Comparison of ENCODE assay signal across 17 cellular contexts in genomic region chr15:94792166-94792565, GRCh38.
DNase-seq lines count a peak whose midpoint lies in the region; ATAC-seq, FAIRE-seq and TF ChIP-seq lines count a peak whose summit lies in the region.
"Had no signal": no experiment of that assay in that cellular context is flagged by ENCODE, and none has a peak within 500 bp of the region (broad histone marks: within the 10 kb centered on the region; RNA-seq: fewer than 3 reads in every experiment).

No MANE protein-coding gene starts in this region.

- ATAC-seq in HG02884 (IDR thresholded peaks at IDR 0.05; ENCODE audit: unreplicated experiment), result no peak
- ATAC-seq: HCT116 had no signal

- H3K9me3 ChIP-seq in AG04450 (ENCODE audit: control insufficient read depth, insufficient read depth, low read length) (no peaks in the 10 kb centered on the region), spleen (peaks cover 0 to 3% (median 0%) of the 10 kb centered on the region in 8 donors)
- H3K9me3 ChIP-seq: neutrophil had no signal

- H3K36me3 ChIP-seq in spleen, result no peaks in the 10 kb centered on the region
- H3K36me3 ChIP-seq: left lung, neutrophil had no signal

- H3K27ac ChIP-seq in AG04450 (ENCODE audit: low read depth, low read length), result no peak overlapping the region
- no peak overlapping the region for H3K27ac ChIP-seq in spleen
- H3K27ac ChIP-seq: C4-2B, left lung, neutrophil had no signal

- FAIRE-seq in HTR-8/SVneo (lab: Jason Lieb, UNC), result no peak

- CTCF ChIA-PET in AG04450 (lab: Charles Lee), result interaction anchor here (1.4 kb wide), 1 partner anchor 122 kb away, joined by 3 read pairs; no protein-coding TSS in a partner anchor

- no peaks in the 10 kb centered on the region for H3K4me1 ChIP-seq in spleen
- H3K4me1 ChIP-seq: left lung had no signal

- 65 to 94% (median 83%) methylated on average over 2 of the region's 2 CpGs for WGBS in spleen, 5 donors

- POLR2A ChIA-PET in AG04450 (lab: Yijun Ruan, JAX), result no interaction called here

- H3K4me3 ChIP-seq in AG04450 (ENCODE audit: low read depth, low read length) (no peak overlapping the region), fibroblast of villous mesenchyme (ENCODE audit: low read depth, low read length) (no peak overlapping the region), spleen (no peak overlapping the region)
- H3K4me3 ChIP-seq: left lung had no signal

- H3K27me3 ChIP-seq in AG04450 (ENCODE audit: control insufficient read depth, insufficient read depth, low read length), result no peaks in the 10 kb centered on the region
- no peaks in the 10 kb centered on the region for H3K27me3 ChIP-seq in spleen (replicated peaks in 1 of 7)
- H3K27me3 ChIP-seq: left lung, neutrophil had no signal

- DNase-seq in AG04450 (ENCODE audit: low read depth, low spot score) (peak; percentile 60), HTR-8/SVneo (ENCODE audit: insufficient read length, low spot score) (peak; percentile 4), astrocyte of the hippocampus (ENCODE audit: low read depth, low spot score) (peak; percentile 15), fibroblast of villous mesenchyme (ENCODE audit: low read depth) (peak; percentile 1), SKM-1 treated with dmso at 0.1 percent for 144 hours (lab: John Stamatoyannopoulos, UW; ENCODE audit: unreplicated experiment) (no peak), spleen (no peak)
- no peak for DNase-seq in activated CD4-positive, alpha-beta T cell treated with anti-CD3 and anti-CD28 coated beads for 4 hours
- DNase-seq: activated CD4-positive, alpha-beta memory T cell treated with anti-CD3 and anti-CD28 coated beads, Interleukin-2, amount 10 ng/mL, durations not matched to agents 7 days and 5 days; activated T-cell treated with anti-CD3 and anti-CD28 coated beads, Interleukin-2, amount 50 U/mL, for 24 hours; DMS 273 treated with DMSO at 0.1 percent for 48 hours; erythroblast; left lung; NCI-H2081 had no signal

- intact Hi-C loops in spleen (cut with DNase I; ENCODE audit: low total_unique reads), result no loop called here

- TF ChIP-seq CTCF in AG04450 (IDR thresholded peaks at IDR 0.05; ENCODE audit: low read depth, low read length) (no peak), fibroblast of villous mesenchyme (IDR thresholded peaks at IDR 0.05; ENCODE audit: insufficient read depth, low read depth, low read length) (no peak), spleen (IDR thresholded peaks at IDR 0.05 in 8 of 11, conservative IDR thresholded peaks at IDR 0.05 in 3 of 11) (no peak)

- TF ChIP-seq POLR2A in spleen (IDR thresholded peaks at IDR 0.05), result no peak

Comparison
In these comparisons a context has a peak if more than half of its experiments do, and no peak if none do; other contexts are left out.
1. DNase-seq: peak in AG04450 (single experiment), HTR-8/SVneo (single experiment), astrocyte of the hippocampus (single experiment) and fibroblast of villous mesenchyme (single experiment); none in SKM-1 treated with dmso at 0.1 percent for 144 hours (single experiment), spleen (single experiment) and activated CD4-positive, alpha-beta T cell treated with anti-CD3 and anti-CD28 coated beads for 4 hours (0 of 2).